ENCODE assay signal across 23 cellular contexts in the genomic region with DNA sequence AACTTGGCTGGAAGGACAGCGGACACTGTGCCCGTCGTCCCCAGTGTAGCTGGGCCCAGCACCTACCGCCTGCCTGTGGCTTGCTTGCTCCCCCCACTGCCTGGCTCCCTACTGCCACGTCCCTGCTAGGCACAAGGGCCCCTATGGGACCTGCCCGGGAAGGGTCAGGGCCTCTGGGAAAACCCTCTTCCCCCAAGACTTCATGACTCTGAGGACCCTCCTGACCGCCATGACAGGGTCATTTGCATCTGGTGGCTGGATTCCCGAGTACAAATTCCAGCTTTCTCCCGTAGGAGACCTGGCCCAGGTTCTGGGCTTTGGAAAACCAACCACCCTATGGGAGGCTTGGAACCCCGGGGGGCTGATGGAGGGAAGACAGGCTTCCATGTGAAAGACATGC. TPM values are rescaled to one million over a fixed set of nuclear protein-coding genes. Genes with fewer than 3 reads are reported as not detected.
DNase-seq lines count a peak whose midpoint lies in the region; ATAC-seq and TF ChIP-seq lines count a peak whose summit lies in the region.
"Had no signal": no experiment of that assay in that cellular context is flagged by ENCODE, and none has a peak within 500 bp of the region (broad histone marks: within the 10 kb centered on the region; RNA-seq: fewer than 3 reads in every experiment).

No MANE protein-coding gene starts in this region.

- no CpG with 5 or more reads among the region's 10 CpGs for WGBS in neuronal stem cell (ENCODE audit: extremely low coverage in 2 of 2, insufficient read length in 2 of 2, insufficient replicate concordance in 1 of 2), 2 donors

- H3K4me3 ChIP-seq in HFF-Myc (replicated peaks; ENCODE audit: low read depth, low read length) (no peak overlapping the region), neuronal stem cell (ENCODE audit: low read length in 2 of 2) (peak overlapping the region in 1 of 2 donors; percentile 22), Karpas-422 (ENCODE audit: low read length) (no peak overlapping the region)
- H3K4me3 ChIP-seq: body of pancreas, ovary, stomach, upper lobe of right lung had no signal

- peak overlapping the region; percentile 5 for H2BK15ac ChIP-seq in neuronal stem cell (ENCODE audit: low read length)

- TF ChIP-seq CTCF in Calu3 (IDR thresholded peaks at IDR 0.05; ENCODE audit: unreplicated experiment) (peak; percentile 15), HFF-Myc (IDR thresholded peaks at IDR 0.05; ENCODE audit: low read depth, low read length, missing control alignments) (peak; percentile 25), chondrocyte (IDR thresholded peaks at IDR 0.05) (no peak)

- H3K4ac ChIP-seq in neuronal stem cell (ENCODE audit: low read length) = no peak overlapping the region

- H3K27ac ChIP-seq in neuronal stem cell (replicated peaks; ENCODE audit: low read length) = no peak overlapping the region
- no peak overlapping the region for H3K27ac ChIP-seq in Karpas-422 (ENCODE audit: low read length)
- H3K27ac ChIP-seq: body of pancreas, epithelial cell of prostate, ovary, stomach, upper lobe of right lung had no signal

- H4K91ac ChIP-seq in neuronal stem cell (ENCODE audit: low read depth, low read length, poor library complexity) = no peak overlapping the region

- no peak overlapping the region for H3K9ac ChIP-seq in neuronal stem cell (ENCODE audit: low read depth, low read length, poor library complexity)
- H3K9ac ChIP-seq in Karpas-422 (ENCODE audit: low read length) = no peak overlapping the region

- H3K4me3 Mint-ChIP-seq in Calu3 (ENCODE audit: low read depth, unreplicated experiment) (no peak overlapping the region), chondrocyte (ENCODE audit: unreplicated experiment) (no peak overlapping the region)
- H3K4me3 Mint-ChIP-seq: activated naive CD8-positive, alpha-beta T cell treated with anti-CD3 and anti-CD28 coated beads for 36 hours; activated T-cell treated with anti-CD3 and anti-CD28 coated beads, Interleukin-2, amount 50 U/mL, for 24 hours had no signal

- H3K4me1 ChIP-seq in neuronal stem cell (ENCODE audit: control insufficient read depth in 2 of 2, insufficient read depth in 1 of 2, low read depth in 1 of 2, low read length in 2 of 2) (peaks cover 0 to 2% of the 10 kb centered on the region in 2 donors), Karpas-422 (ENCODE audit: low read length) (no peaks in the 10 kb centered on the region)
- H3K4me1 ChIP-seq: upper lobe of right lung had no signal

- no TSS peak for BruUV-seq in Calu3 (replicated peaks; lab: Mats Ljungman, UMichigan)

- no peak overlapping the region for H2BK12ac ChIP-seq in neuronal stem cell (ENCODE audit: low read length)

- H2AFZ ChIP-seq in neuronal stem cell (ENCODE audit: low read length) = no peak overlapping the region
- no peak overlapping the region for H2AFZ ChIP-seq in Karpas-422 (ENCODE audit: low read length)

- H3K36me3 ChIP-seq in neuronal stem cell (replicated peaks in 1 of 2; ENCODE audit: control insufficient read depth in 2 of 2, insufficient read depth in 2 of 2, low read length in 2 of 2) = no peaks in the 10 kb centered on the region
- H3K36me3 ChIP-seq in Karpas-422 (ENCODE audit: insufficient read depth, low read length) = no peaks in the 10 kb centered on the region
- H3K36me3 ChIP-seq: ovary, stomach, upper lobe of right lung had no signal

- H3K27me3 Mint-ChIP-seq in Calu3 (ENCODE audit: unreplicated experiment) (peaks cover 49% of the 10 kb centered on the region), chondrocyte (ENCODE audit: low read depth) (peaks cover 34% of the 10 kb centered on the region)

- H3K9me2 ChIP-seq in Karpas-422 (replicated peaks; ENCODE audit: insufficient read depth, low read length) = no peaks in the 10 kb centered on the region

- ATAC-seq in activated CD4-positive, CD25-positive, alpha-beta regulatory T cell treated with anti-CD3 and anti-CD28 coated beads, Interleukin-2, amount 50 U/mL, for 24 hours = no peak
- ATAC-seq: body of pancreas, left cardiac atrium, upper lobe of right lung had no signal

- H3K4me2 ChIP-seq in neuronal stem cell (ENCODE audit: insufficient read depth, low read length, poor library complexity, severe bottlenecking) (no peak overlapping the region), Karpas-422 (ENCODE audit: low read depth, low read length, poor library complexity, severe bottlenecking) (no peak overlapping the region)

- H2AK5ac ChIP-seq in neuronal stem cell (ENCODE audit: low read depth, low read length) = no peak overlapping the region

- H3K36me3 Mint-ChIP-seq in Calu3 (ENCODE audit: insufficient read depth, unreplicated experiment) = no peaks in the 10 kb centered on the region
- H3K36me3 Mint-ChIP-seq in chondrocyte (ENCODE audit: low read depth) = peaks cover 3% of the 10 kb centered on the region
- H3K36me3 Mint-ChIP-seq: activated naive CD8-positive, alpha-beta T cell treated with anti-CD3 and anti-CD28 coated beads for 36 hours had no signal

- H3K27me3 ChIP-seq in neuronal stem cell (ENCODE audit: control insufficient read depth in 3 of 3, insufficient read depth in 3 of 3, low read depth in 1 of 3, low read length in 3 of 3) (peaks cover 5 to 38% (median 17%) of the 10 kb centered on the region in 3 experiments), Karpas-422 (ENCODE audit: low read length) (no peaks in the 10 kb centered on the region)
- H3K27me3 ChIP-seq: ovary had no signal

- no peaks in the 10 kb centered on the region for H4K20me1 ChIP-seq in Karpas-422 (ENCODE audit: insufficient read depth, low read depth, low read length)

- H2BK5ac ChIP-seq in neuronal stem cell (ENCODE audit: low read length) = no peak overlapping the region

- H3K9me3 ChIP-seq in neuronal stem cell (replicated peaks in 1 of 2; ENCODE audit: control insufficient read depth in 2 of 2, insufficient read depth in 1 of 2, low read depth in 1 of 2, low read length in 2 of 2) (peaks cover 0 to 2% of the 10 kb centered on the region in 2 donors), Karpas-422 (ENCODE audit: low read length) (no peaks in the 10 kb centered on the region)
- H3K9me3 ChIP-seq: body of pancreas, ovary, stomach, upper lobe of right lung had no signal

- peak overlapping the region; percentile 42 for H3K18ac ChIP-seq in neuronal stem cell (ENCODE audit: low read length)

- H2BK120ac ChIP-seq in neuronal stem cell (ENCODE audit: low read depth, low read length) = no peak overlapping the region

- H3K9me3 Mint-ChIP-seq in Calu3 (ENCODE audit: low read depth, unreplicated experiment) = no peaks in the 10 kb centered on the region
- H3K9me3 Mint-ChIP-seq in chondrocyte (ENCODE audit: low read depth) = no peaks in the 10 kb centered on the region
- H3K9me3 Mint-ChIP-seq: activated naive CD8-positive, alpha-beta T cell treated with anti-CD3 and anti-CD28 coated beads for 36 hours; activated T-cell treated with anti-CD3 and anti-CD28 coated beads, Interleukin-2, amount 50 U/mL, for 24 hours had no signal

- H3K23ac ChIP-seq in neuronal stem cell (ENCODE audit: low read depth, low read length, poor library complexity) = no peak overlapping the region

- intact Hi-C loops in Calu3 (cut with micrococcal nuclease; ENCODE audit: unreplicated experiment) = no loop called here

- no peaks in the 10 kb centered on the region for H3K79me1 ChIP-seq in neuronal stem cell (ENCODE audit: low read depth, low read length)

- CTCF ChIA-PET in Calu3 (lab: Charles Lee) = no interaction called here

- no peaks in the 10 kb centered on the region for H3K79me2 ChIP-seq in Karpas-422 (ENCODE audit: low read length)

- H3K4me1 Mint-ChIP-seq in Calu3 (ENCODE audit: low read depth, unreplicated experiment) (no peaks in the 10 kb centered on the region), chondrocyte (ENCODE audit: low read depth) (peaks cover 5% of the 10 kb centered on the region)

- DNase-seq in Calu3 = peak; percentile 37
- DNase-seq in HFF-Myc (ENCODE audit: extremely low read depth, low read depth) = no peak
- peak; percentile 44 for DNase-seq in chondrocyte (ENCODE audit: low spot score)
- no peak for DNase-seq in neuronal stem cell (ENCODE audit: low spot score)
- no peak for DNase-seq in Karpas-422
- no peak for DNase-seq in NCI-H82 treated with DMSO at 0.1 percent for 48 hours (lab: John Stamatoyannopoulos, UW; ENCODE audit: unreplicated experiment)
- DNase-seq: activated CD4-positive, alpha-beta T cell treated with anti-CD3 and anti-CD28 coated beads, Interleukin-2, amount 50 U/mL, for 4 hours; activated naive CD8-positive, alpha-beta T cell treated with anti-CD3 and anti-CD28 coated beads for 36 hours; activated T-cell treated with anti-CD3 and anti-CD28 coated beads, Interleukin-2, amount 50 U/mL, for 24 hours; AML-193; COR-L47; left cardiac atrium; NCI-H1417; NCI-H2227 treated with DMSO at 0.1 percent for 48 hours; ovary; stomach; upper lobe of right lung had no signal

- H3K27ac Mint-ChIP-seq in Calu3 (ENCODE audit: unreplicated experiment) (no peak overlapping the region), chondrocyte (ENCODE audit: unreplicated experiment) (no peak overlapping the region)
- H3K27ac Mint-ChIP-seq: activated naive CD8-positive, alpha-beta T cell treated with anti-CD3 and anti-CD28 coated beads for 36 hours; activated T-cell treated with anti-CD3 and anti-CD28 coated beads, Interleukin-2, amount 50 U/mL, for 24 hours had no signal

- H4K8ac ChIP-seq in neuronal stem cell (ENCODE audit: low read depth, low read length) = no peak overlapping the region

- no peak overlapping the region for H3K14ac ChIP-seq in neuronal stem cell (ENCODE audit: low read length)

RNA-seq across cellular contexts. Expression of gene MMD2, which starts 1.4 kb away (rescaled TPM):
- total RNA-seq in Calu3 (2022) = not detected in 2 replicates
- not detected in 3 replicates for total RNA-seq in chondrocyte
- 0.13 TPM for polyA plus RNA-seq in neuronal stem cell (2013, experiment 1 of 2)
- polyA plus RNA-seq in neuronal stem cell (2013, experiment 2 of 2) = 0.17 TPM
- not detected in 2 replicates for total RNA-seq in Karpas-422 (2014; rRNA removed; shearing (Covaris generic); ENCODE audit: low replicate concordance)
- total RNA-seq: activated naive CD8-positive, alpha-beta T cell treated with anti-CD3 and anti-CD28 coated beads for 36 hours; body of pancreas; G401; HT1080; left cardiac atrium; mucosa of gallbladder; ovary; stomach; upper lobe of right lung had no signal
- polyA plus RNA-seq: ovary, stomach had no signal

Comparison
In these comparisons a context has a peak if more than half of its experiments do, and no peak if none do; other contexts are left out.
1. DNase-seq: peak in Calu3 (single experiment) and chondrocyte (single experiment); none in HFF-Myc (single experiment), neuronal stem cell (single experiment), Karpas-422 (single experiment) and NCI-H82 treated with DMSO at 0.1 percent for 48 hours (single experiment).